In genomic region chr17:44655983-44656700, GRCh38 we compare ENCODE assay signal across 7 cellular contexts. TPM values are rescaled to one million over a fixed set of nuclear protein-coding genes. Genes with fewer than 3 reads are reported as not detected.
A peak's percentile ranks its signal among the peaks of the same experiment; 100 is the strongest.
DNase-seq lines count a peak whose midpoint lies in the region; ATAC-seq and TF ChIP-seq lines count a peak whose summit lies in the region.

Gene MEIOC, plus strand, starts transcription at chr17:44656468. Its CDS starts 146 bp downstream, at chr17:44656614.

- no peak for TF ChIP-seq POLR2A in testis (IDR thresholded peaks at IDR 0.05)

- peaks cover 3% of the 10 kb centered on the region for H3K4me1 Mint-ChIP-seq in activated naive CD8-positive, alpha-beta T cell treated with anti-CD3 and anti-CD28 coated beads, Interleukin-2, amount 10 ng/mL, durations not matched to agents 7 days and 5 days

- H3K23ac ChIP-seq in mesenchymal stem cell (ENCODE audit: low read length in 2 of 2) = no peak within 1 kb of the TSS

- peak; percentile 68 for ATAC-seq in activated naive CD8-positive, alpha-beta T cell treated with anti-CD3 and anti-CD28 coated beads, Interleukin-2, amount 10 ng/mL, durations not matched to agents 7 days and 5 days (ENCODE audit: low read depth)
- no peak for ATAC-seq in GM19463 (IDR thresholded peaks at IDR 0.05; ENCODE audit: unreplicated experiment)

- H3K9me3 ChIP-seq in mesenchymal stem cell (ENCODE audit: control insufficient read depth, low read length) (no peaks in the 10 kb centered on the region), testis (no peaks in the 10 kb centered on the region)

- H3K36me3 Mint-ChIP-seq in activated naive CD8-positive, alpha-beta T cell treated with anti-CD3 and anti-CD28 coated beads, Interleukin-2, amount 10 ng/mL, durations not matched to agents 7 days and 5 days = peaks cover 2% of the 10 kb centered on the region

- H3K4me3 Mint-ChIP-seq in activated naive CD8-positive, alpha-beta T cell treated with anti-CD3 and anti-CD28 coated beads, Interleukin-2, amount 10 ng/mL, durations not matched to agents 7 days and 5 days = peak within 1 kb of the TSS; percentile 54

- no peaks in the 10 kb centered on the region for H3K9me3 Mint-ChIP-seq in activated naive CD8-positive, alpha-beta T cell treated with anti-CD3 and anti-CD28 coated beads, Interleukin-2, amount 10 ng/mL, durations not matched to agents 7 days and 5 days

- H3K4me3 ChIP-seq in mesenchymal stem cell (ENCODE audit: insufficient read depth in 1 of 2, low read depth in 1 of 2, low read length in 2 of 2) (peak within 1 kb of the TSS; percentile 12 to 18), testis (peak within 1 kb of the TSS; percentile 43 to 64)

- H3K27ac ChIP-seq in mesenchymal stem cell (ENCODE audit: low read length, poor library complexity, severe bottlenecking) (no peak within 1 kb of the TSS), testis (peak within 1 kb of the TSS; percentile 59 to 79)

- intact Hi-C loops in testis (cut with DNase I; ENCODE audit: low total_unique reads) = no loop called here

- H3K36me3 ChIP-seq in mesenchymal stem cell (ENCODE audit: control insufficient read depth in 1 of 2, insufficient read depth in 2 of 2, low read depth in 1 of 2, low read length in 2 of 2) (no peaks in the 10 kb centered on the region), testis (ENCODE audit: low read depth, missing control alignments) (no peaks in the 10 kb centered on the region)

- no peak within 1 kb of the TSS for H4K91ac ChIP-seq in mesenchymal stem cell (ENCODE audit: low read length)

- H4K8ac ChIP-seq in mesenchymal stem cell (ENCODE audit: low read length) = no peak within 1 kb of the TSS

- no peak within 1 kb of the TSS for H2BK120ac ChIP-seq in mesenchymal stem cell (ENCODE audit: low read depth, low read length)

- TF ChIP-seq CTCF in GM13977 (IDR thresholded peaks at IDR 0.05; ENCODE audit: extremely low read depth, insufficient read depth, missing control alignments) (no peak), testis (IDR thresholded peaks at IDR 0.05) (no peak)

- H2AK5ac ChIP-seq in mesenchymal stem cell (ENCODE audit: low read length, severe bottlenecking) = no peak within 1 kb of the TSS

- no peak within 1 kb of the TSS for H3K27ac Mint-ChIP-seq in activated naive CD8-positive, alpha-beta T cell treated with anti-CD3 and anti-CD28 coated beads, Interleukin-2, amount 10 ng/mL, durations not matched to agents 7 days and 5 days

- H3K14ac ChIP-seq in mesenchymal stem cell (ENCODE audit: low read length in 2 of 2) = peak within 1 kb of the TSS in 1 of 2 experiments; percentile 62

- no peaks in the 10 kb centered on the region for H3K79me1 ChIP-seq in mesenchymal stem cell (replicated peaks; ENCODE audit: low read length, poor library complexity, severe bottlenecking)

- H3K4me2 ChIP-seq in mesenchymal stem cell (ENCODE audit: low read length, poor library complexity, severe bottlenecking) = peak within 1 kb of the TSS; percentile 77

- H2BK12ac ChIP-seq in mesenchymal stem cell (ENCODE audit: low read length in 2 of 2) = no peak within 1 kb of the TSS

- H3K4me1 ChIP-seq in mesenchymal stem cell (ENCODE audit: control insufficient read depth, insufficient read depth, low read depth, low read length) (peaks cover 9% of the 10 kb centered on the region), testis (no peaks in the 10 kb centered on the region)

- 22% methylated on average over 39 of the region's 57 CpGs for WGBS in mesenchymal stem cell
- 8 to 10% methylated on average over 26 to 53 of the region's 57 CpGs for WGBS in testis, 2 donors

- H3K18ac ChIP-seq in mesenchymal stem cell (ENCODE audit: low read depth in 1 of 2, low read length in 2 of 2) = no peak within 1 kb of the TSS

- in situ Hi-C loops in GM13977 (cut with MboI; ENCODE audit: low pct_unique_long_range_greater_than_20kb, low sequenced_read_pairs, unreplicated experiment) = no loop called here

- no peak within 1 kb of the TSS for H3K9ac ChIP-seq in mesenchymal stem cell (ENCODE audit: low read length)

- no peak within 1 kb of the TSS for H3K4ac ChIP-seq in mesenchymal stem cell (ENCODE audit: low read depth in 1 of 2, low read length in 2 of 2)

- peaks cover 16 to 36% of the 10 kb centered on the region in 2 experiments for H3K27me3 ChIP-seq in mesenchymal stem cell (ENCODE audit: control insufficient read depth in 1 of 2, insufficient read depth in 1 of 2, low read length in 2 of 2)
- no peaks in the 10 kb centered on the region for H3K27me3 ChIP-seq in testis

- H2BK15ac ChIP-seq in mesenchymal stem cell (ENCODE audit: low read depth, poor library complexity, severe bottlenecking) = no peak within 1 kb of the TSS

- no peak within 1 kb of the TSS for H2BK5ac ChIP-seq in mesenchymal stem cell (ENCODE audit: low read depth, low read length, poor library complexity, severe bottlenecking)

- H3K27me3 Mint-ChIP-seq in activated naive CD8-positive, alpha-beta T cell treated with anti-CD3 and anti-CD28 coated beads, Interleukin-2, amount 10 ng/mL, durations not matched to agents 7 days and 5 days = peaks cover 47% of the 10 kb centered on the region

- POLR2A ChIA-PET in activated naive CD8-positive, alpha-beta T cell treated with anti-CD3 and anti-CD28 coated beads, Interleukin-2, amount 10 ng/mL, durations not matched to agents 7 days and 5 days (lab: Charles Lee) = no interaction called here

- DNase-seq in GM13977 (ENCODE audit: low spot score) (peak; percentile 70), NCI-H526 treated with DMSO at 0.1 percent for 48 hours (lab: John Stamatoyannopoulos, UW) (peak; percentile 77), mesenchymal stem cell (no peak), testis (peak; percentile 86), putamen (ENCODE audit: low spot score) (no peak)
- peak; percentile 42 for DNase-seq in activated naive CD8-positive, alpha-beta T cell treated with anti-CD3 and anti-CD28 coated beads, Interleukin-2, amount 10 ng/mL, durations not matched to agents 7 days and 5 days

- H2AFZ ChIP-seq in mesenchymal stem cell (ENCODE audit: low read depth, low read length) = peak within 1 kb of the TSS; percentile 58

RNA-seq across cellular contexts. Expression of gene MEIOC, which starts in this region (rescaled TPM):
- not detected for total RNA-seq in activated naive CD8-positive, alpha-beta T cell treated with anti-CD3 and anti-CD28 coated beads, Interleukin-2, amount 10 ng/mL, durations not matched to agents 7 days and 5 days
- 0.15 TPM for polyA plus RNA-seq in mesenchymal stem cell (2013, experiment 1 of 2)
- 0.11 TPM for polyA plus RNA-seq in mesenchymal stem cell (2013, experiment 2 of 2)
- total RNA-seq in testis = 100 to 1,000 TPM in 1 of 2 donors, 10 to 100 TPM in 1; 85.0 to 128 TPM
- 58.2 TPM for polyA plus RNA-seq in testis (ENCODE audit: insufficient read depth, low read depth, low replicate concordance)

Comparison
In these comparisons a context has a peak if more than half of its experiments do, and no peak if none do; other contexts are left out.
1. RNA of gene MEIOC (total RNA-seq): 85.0 to 128 TPM in testis; not detected in activated naive CD8-positive, alpha-beta T cell treated with anti-CD3 and anti-CD28 coated beads, Interleukin-2, amount 10 ng/mL, durations not matched to agents 7 days and 5 days; every median in the first group is over 10 times any median in the second.
2. Peak in DNase-seq and ATAC-seq in activated naive CD8-positive, alpha-beta T cell treated with anti-CD3 and anti-CD28 coated beads, Interleukin-2, amount 10 ng/mL, durations not matched to agents 7 days and 5 days; RNA of the gene not detected or under 1 TPM.
3. DNase-seq: peak in GM13977 (single experiment), NCI-H526 treated with DMSO at 0.1 percent for 48 hours (single experiment) and testis (single experiment); none in mesenchymal stem cell (single experiment) and putamen (single experiment).